ENCODE assay signal across 11 cellular contexts in genomic region chr6:149854017-149854416, GRCh38. TPM values are rescaled to one million over a fixed set of nuclear protein-coding genes. Genes with fewer than 3 reads are reported as not detected.
"Had no signal": no experiment of that assay in that cellular context is flagged by ENCODE, and none has a peak within 500 bp of the region (broad histone marks: within the 10 kb centered on the region; RNA-seq: fewer than 3 reads in every experiment).

No MANE protein-coding gene starts in this region.

RNA-seq across cellular contexts. Expression of gene RAET1E, which starts 43.9 kb away (rescaled TPM):
- total RNA-seq: activated B cell treated with CpG ODN at 0.5 μM for 24 hours; activated CD8-positive, alpha-beta T cell treated with anti-CD3 and anti-CD28 coated beads for 36 hours; activated T-cell treated with anti-CD3 and anti-CD28 coated beads, Interleukin-2, amount 50 U/mL, for 4 hours; dermis blood vessel endothelial cell; epithelial cell of proximal tubule; glomerular endothelial cell; mesothelial cell of epicardium; T-cell; T-helper 2 cell treated with Interferon-gamma antibody and Interleukin-4, amounts not matched to agents 100 ng/mL and 5 ng/mL, for 36 hours; temporal lobe had no signal
- polyA plus RNA-seq: pancreas had no signal
